In genomic region chr2:182876653-182877052, GRCh38 we compare ENCODE assay signal across 4 cellular contexts.
TF ChIP-seq lines count a peak whose summit lies in the region.

No MANE protein-coding gene starts in this region.

TF ChIP-seq in A549, 52 proteins besides CTCF, POLR2A, EP300 and RAD21:
- peak; percentile 45 for TF ChIP-seq MAFK (IDR thresholded peaks at IDR 0.05; ENCODE audit: partially characterized antibody)
TF ChIP-seq in A549: peak in this region for 1; not testable (repeated sequence) for 51.

TF ChIP-seq in K562, 482 proteins besides CTCF, POLR2A, EP300 and RAD21:
- TF ChIP-seq MAFG (tag; conservative IDR thresholded peaks at IDR 0.05) (peak; percentile 63; the same call in 1 of the 2 replicates), C11orf30 (IDR thresholded peaks at IDR 0.05; ENCODE audit: low read depth) (peak; percentile 53), ZNF316 (IDR thresholded peaks at IDR 0.05) (peak; percentile 86)
TF ChIP-seq in K562: peak in this region for 3; not testable (repeated sequence) for 479.

TF ChIP-seq in HepG2, 621 proteins besides CTCF, POLR2A, EP300 and RAD21:
- TF ChIP-seq MAFK (conservative IDR thresholded peaks at IDR 0.05 in 1 of 2, IDR thresholded peaks at IDR 0.05 in 1 of 2; ENCODE audit: low read length in 2 of 2) (peak; percentile 57 to 71), MAFF (IDR thresholded peaks at IDR 0.05; ENCODE audit: low read depth, low read length) (peak; percentile 62)

TF ChIP-seq in liver, 16 proteins besides CTCF, POLR2A, EP300 and RAD21:
- peak; percentile 33 to 75 for TF ChIP-seq HNF4A (conservative IDR thresholded peaks at IDR 0.05)
